In the genomic region with DNA sequence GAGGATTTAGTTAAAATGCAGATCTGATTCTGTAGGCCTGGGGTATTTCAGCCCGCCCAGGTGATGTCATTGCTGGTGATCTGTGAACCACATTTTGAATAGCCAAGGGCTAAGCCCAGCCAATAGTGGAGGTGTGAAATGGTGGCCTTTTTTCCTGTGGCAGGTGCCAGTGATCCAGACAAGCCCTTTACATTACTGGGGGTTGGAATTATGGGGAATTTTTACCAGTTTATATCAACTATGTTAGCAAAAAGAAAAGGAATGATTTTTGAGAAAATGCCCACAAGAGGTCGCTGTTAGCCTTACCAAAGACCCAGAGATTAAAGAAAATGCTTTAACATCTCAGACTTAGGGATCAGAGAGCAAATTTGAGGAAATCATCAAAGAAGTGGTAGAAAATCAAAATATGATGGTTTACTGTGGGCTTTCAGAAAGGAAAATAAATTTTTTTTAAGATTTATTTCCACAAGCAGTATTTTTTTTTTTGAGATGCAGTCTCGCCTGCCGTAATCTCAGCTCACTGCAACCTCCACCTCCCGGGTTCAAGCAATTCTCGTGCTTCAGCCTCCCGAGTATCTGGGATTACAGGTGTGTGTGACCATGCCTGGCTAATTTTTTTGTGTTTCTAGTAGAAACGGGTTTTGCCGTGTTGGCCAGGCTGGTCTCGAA, we compare ENCODE assay signal across 1 cellular context.
A peak's percentile ranks its signal among the peaks of the same experiment; 100 is the strongest.
TF ChIP-seq lines count a peak whose summit lies in the region.

No MANE protein-coding gene starts in this region.

TF ChIP-seq in K562, 482 proteins besides CTCF, POLR2A, EP300 and RAD21:
- TF ChIP-seq RB1 (IDR thresholded peaks at IDR 0.05; ENCODE audit: low read depth) (no peak), ATF3 (IDR thresholded peaks at IDR 0.05) (peak; percentile 32; the same call in 1 of the 2 replicates), ATF3 (CRISPR knock-in tag; conservative IDR thresholded peaks at IDR 0.05) (no peak), PHTF2 (CRISPR knock-in tag; IDR thresholded peaks at IDR 0.05) (no peak), ZNF277 (CRISPR knock-in tag; IDR thresholded peaks at IDR 0.05; ENCODE audit: borderline replicate concordance) (no peak), TSC22D4 (tag; IDR thresholded peaks at IDR 0.05) (no peak), DNMT1 (IDR thresholded peaks at IDR 0.05) (no peak), ARHGAP35 (IDR thresholded peaks at IDR 0.05; ENCODE audit: partially characterized antibody) (no peak), PCBP1 (IDR thresholded peaks at IDR 0.05; ENCODE audit: low read depth, low read length, poor library complexity, severe bottlenecking) (no peak)
